Comparison of ENCODE assay signal across 8 cellular contexts in genomic region chr15:76060098-76060989, GRCh38. TPM values are rescaled to one million over a fixed set of nuclear protein-coding genes. Genes with fewer than 3 reads are reported as not detected.
DNase-seq lines count a peak whose midpoint lies in the region; ATAC-seq and TF ChIP-seq lines count a peak whose summit lies in the region.

No MANE protein-coding gene starts in this region.

- CTCF ChIA-PET in AG04450 (lab: Charles Lee) = interaction anchor here (4.3 to 8.2 kb wide), 2 partner anchors 79 to 89 kb away, joined by 48 to 167 read pairs; no protein-coding TSS in a partner anchor
- CTCF ChIA-PET in activated naive CD4-positive, alpha-beta T cell treated with anti-CD3 and anti-CD28 coated beads for 36 hours (lab: Charles Lee) = interaction anchor here (1.1 to 8.3 kb wide), 4 partner anchors 43 to 135 kb away, joined by 3 to 199 read pairs (median 42); no protein-coding TSS in a partner anchor

- ATAC-seq in GM21447 (IDR thresholded peaks at IDR 0.05; ENCODE audit: unreplicated experiment) = no peak

- TF ChIP-seq CTCF in AG04450 (IDR thresholded peaks at IDR 0.05; ENCODE audit: low read depth, low read length) = no peak

- DNase-seq in AG04450 (ENCODE audit: low read depth, low spot score) (no peak), immature natural killer cell (peak; percentile 33 to 59 (median 50)), NCI-H748 (lab: John Stamatoyannopoulos, UW; ENCODE audit: unreplicated experiment) (no peak), GDM1 (lab: John Stamatoyannopoulos, UW) (no peak)
- DNase-seq in activated naive CD4-positive, alpha-beta T cell treated with anti-CD3 and anti-CD28 coated beads for 36 hours = peak; percentile 61
- peak in 2 of 3 experiments; percentile 10 to 41 for DNase-seq in stimulated activated CD4-positive, alpha-beta T cell treated with anti-CD3 and anti-CD28 coated beads, TNF-alpha, amount 100 ng/mL, for 24 hours (ENCODE audit: low read depth in 3 of 3)

- intact Hi-C loops in activated naive CD4-positive, alpha-beta T cell treated with anti-CD3 and anti-CD28 coated beads for 36 hours (cut with micrococcal nuclease) = no loop called here

- POLR2A ChIA-PET in AG04450 (lab: Yijun Ruan, JAX) = interaction anchor here (0.6 kb wide), 1 partner anchor 57 kb away, joined by 11 read pairs; no protein-coding TSS in a partner anchor

- H3K36me3 Mint-ChIP-seq in IgD-negative memory B cell (no peaks in the 10 kb centered on the region), immature natural killer cell (no peaks in the 10 kb centered on the region)
- no peaks in the 10 kb centered on the region for H3K36me3 Mint-ChIP-seq in activated naive CD4-positive, alpha-beta T cell treated with anti-CD3 and anti-CD28 coated beads for 36 hours (ENCODE audit: low read depth)

- no peak overlapping the region for H3K27ac ChIP-seq in AG04450 (ENCODE audit: low read depth, low read length)

- H3K4me1 Mint-ChIP-seq in IgD-negative memory B cell = peaks cover 16 to 29% (median 28%) of the 10 kb centered on the region in 3 donors
- H3K4me1 Mint-ChIP-seq in activated naive CD4-positive, alpha-beta T cell treated with anti-CD3 and anti-CD28 coated beads for 36 hours (ENCODE audit: low read depth) = peaks cover 34% of the 10 kb centered on the region
- H3K4me1 Mint-ChIP-seq in immature natural killer cell = peaks cover 25 to 28% of the 10 kb centered on the region in 2 donors

- H3K4me3 ChIP-seq in AG04450 (ENCODE audit: low read depth, low read length) = peak overlapping the region; percentile 55

- no peaks in the 10 kb centered on the region; the same call in 1 of the 2 replicates for H3K9me3 ChIP-seq in AG04450 (ENCODE audit: control insufficient read depth, insufficient read depth, low read length)

- H3K27ac Mint-ChIP-seq in IgD-negative memory B cell (peak overlapping the region in 2 of 3 donors; percentile 25 to 90), immature natural killer cell (peak overlapping the region in 1 of 6 donors; percentile 22)
- H3K27ac Mint-ChIP-seq in activated naive CD4-positive, alpha-beta T cell treated with anti-CD3 and anti-CD28 coated beads for 36 hours = no peak overlapping the region

- peak overlapping the region; percentile 81 to 93 (median 86) for H3K4me3 Mint-ChIP-seq in IgD-negative memory B cell
- peak overlapping the region; percentile 63 for H3K4me3 Mint-ChIP-seq in activated naive CD4-positive, alpha-beta T cell treated with anti-CD3 and anti-CD28 coated beads for 36 hours
- peak overlapping the region; percentile 75 to 88 (median 77) for H3K4me3 Mint-ChIP-seq in immature natural killer cell

- H3K9me3 Mint-ChIP-seq in IgD-negative memory B cell (peaks cover 0 to 2% (median 0%) of the 10 kb centered on the region in 3 donors), immature natural killer cell (no peaks in the 10 kb centered on the region)
- H3K9me3 Mint-ChIP-seq in activated naive CD4-positive, alpha-beta T cell treated with anti-CD3 and anti-CD28 coated beads for 36 hours = no peaks in the 10 kb centered on the region

- H3K27me3 Mint-ChIP-seq in IgD-negative memory B cell = peaks cover 16% of the 10 kb centered on the region
- peaks cover 44% of the 10 kb centered on the region for H3K27me3 Mint-ChIP-seq in activated naive CD4-positive, alpha-beta T cell treated with anti-CD3 and anti-CD28 coated beads for 36 hours (ENCODE audit: low read depth)
- H3K27me3 Mint-ChIP-seq in immature natural killer cell (ENCODE audit: low read depth in 3 of 3) = peaks cover 17 to 33% (median 26%) of the 10 kb centered on the region in 3 donors

- peaks cover 64% of the 10 kb centered on the region for H3K27me3 ChIP-seq in AG04450 (ENCODE audit: control insufficient read depth, insufficient read depth, low read length)

RNA-seq across cellular contexts. Expression of gene TMEM266, which starts 0.6 kb away (rescaled TPM):
- polyA plus RNA-seq in AG04450 (2011; rRNA removed) (0.05 TPM in 1 of 2 replicates, not detected in the other), IgD-negative memory B cell (0.20 TPM), immature natural killer cell (not detected)
- polyA minus RNA-seq in AG04450 (2011; rRNA and poly(A)+ RNA removed) = 0.13 TPM in 1 of 2 replicates, not detected in the other
- not detected for total RNA-seq in activated naive CD4-positive, alpha-beta T cell treated with anti-CD3 and anti-CD28 coated beads for 36 hours

RNA-seq across cellular contexts. Expression of gene NRG4, which starts 48.1 kb away (rescaled TPM):
- polyA plus RNA-seq in AG04450 (2011; rRNA removed) = not detected in 2 replicates
- not detected in 2 replicates for polyA minus RNA-seq in AG04450 (2011; rRNA and poly(A)+ RNA removed)
- not detected for polyA plus RNA-seq in IgD-negative memory B cell
- not detected for total RNA-seq in activated naive CD4-positive, alpha-beta T cell treated with anti-CD3 and anti-CD28 coated beads for 36 hours
- not detected for polyA plus RNA-seq in immature natural killer cell

Comparison
In these comparisons a context has a peak if more than half of its experiments do, and no peak if none do; other contexts are left out.
1. DNase-seq: peak in activated naive CD4-positive, alpha-beta T cell treated with anti-CD3 and anti-CD28 coated beads for 36 hours (single experiment), immature natural killer cell (3 of 3) and stimulated activated CD4-positive, alpha-beta T cell treated with anti-CD3 and anti-CD28 coated beads, TNF-alpha, amount 100 ng/mL, for 24 hours (2 of 3); none in AG04450 (single experiment), NCI-H748 (single experiment) and GDM1 (single experiment).
2. Peak in every context shown above with its lines, with median percentiles within 50 percentile points of each other: H3K4me3 Mint-ChIP-seq.